Comparison of ENCODE assay signal across 8 cellular contexts in the genomic region with DNA sequence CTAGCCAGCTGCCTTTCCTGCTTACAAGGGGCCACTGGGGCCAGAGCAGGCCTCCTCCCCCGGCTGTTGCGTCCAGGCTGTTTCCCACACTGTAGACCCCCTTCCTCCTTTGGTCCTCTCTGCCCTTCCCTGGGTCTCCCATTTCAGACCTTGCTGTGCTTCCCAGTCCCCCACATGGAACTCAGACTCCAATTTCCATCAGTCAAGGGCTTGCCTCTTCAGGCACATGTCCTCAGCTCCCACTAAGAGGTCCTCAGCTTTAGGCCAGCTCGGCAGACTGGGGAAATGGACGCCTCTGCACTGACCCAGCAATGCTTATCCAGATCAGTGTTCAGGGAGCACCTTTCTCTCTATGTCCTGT.
DNase-seq lines count a peak whose midpoint lies in the region; ATAC-seq and TF ChIP-seq lines count a peak whose summit lies in the region.

No MANE protein-coding gene starts in this region.

- WGBS in esophagus muscularis mucosa = 91% methylated on average over 4 of the region's 4 CpGs

- no peaks in the 10 kb centered on the region for H3K36me3 ChIP-seq in esophagus muscularis mucosa
- H3K36me3 ChIP-seq in skeletal muscle satellite cell (ENCODE audit: insufficient read depth, low read length) = no peaks in the 10 kb centered on the region

- H3K9me3 Mint-ChIP-seq in WTC11 = no peaks in the 10 kb centered on the region

- no peaks in the 10 kb centered on the region for H3K27me3 ChIP-seq in esophagus muscularis mucosa
- H3K27me3 ChIP-seq in skeletal muscle satellite cell (ENCODE audit: control insufficient read depth, insufficient read depth, low read length) = peaks cover 5% of the 10 kb centered on the region

- POLR2A ChIA-PET in WTC11 (lab: Charles Lee) = interaction anchor here (0.5 to 1.3 kb wide), 3 partner anchors 15 to 200 kb away, joined by 3 to 11 read pairs (median 3); no protein-coding TSS in a partner anchor

- CTCF ChIA-PET in WTC11 (lab: Charles Lee) = interaction anchor here (0.8 to 2.9 kb wide), 28 partner anchors 10 to 765 kb away, joined by 3 to 48 read pairs (median 6); a partner anchor contains a TSS

- H3K4me1 ChIP-seq in esophagus muscularis mucosa = peaks cover 0 to 12% (median 5%) of the 10 kb centered on the region in 4 donors
- H3K4me1 ChIP-seq in skeletal muscle satellite cell (ENCODE audit: control insufficient read depth, insufficient read depth, low read length) = peaks cover 10% of the 10 kb centered on the region

- peak overlapping the region; percentile 83 for H3K27ac Mint-ChIP-seq in WTC11

- no peak for TF ChIP-seq EP300 in esophagus muscularis mucosa (IDR thresholded peaks at IDR 0.05)

- H3K9me3 ChIP-seq in esophagus muscularis mucosa (no peaks in the 10 kb centered on the region), skeletal muscle satellite cell (replicated peaks; ENCODE audit: low read length) (no peaks in the 10 kb centered on the region)

- peak overlapping the region; percentile 50 for H3K4me3 ChIP-seq in GM12865 (ENCODE audit: low read depth, low read length)
- H3K4me3 ChIP-seq in esophagus muscularis mucosa = peak overlapping the region in 1 of 4 donors; percentile 50
- H3K4me3 ChIP-seq in skeletal muscle satellite cell (ENCODE audit: low read length) = no peak overlapping the region

- H3K9ac ChIP-seq in skeletal muscle satellite cell (ENCODE audit: low read depth, low read length) = peak overlapping the region; percentile 71

- peaks cover 3% of the 10 kb centered on the region; the same call in 1 of the 2 replicates for H3K27me3 Mint-ChIP-seq in WTC11 (ENCODE audit: low read depth)

- H3K4me1 Mint-ChIP-seq in WTC11 = peaks cover 11% of the 10 kb centered on the region

- no peaks in the 10 kb centered on the region for H3K36me3 Mint-ChIP-seq in WTC11

- peak overlapping the region; percentile 62; the same call in 1 of the 2 replicates for H3K4me3 Mint-ChIP-seq in WTC11

- peak; percentile 35 for ATAC-seq in WTC11

- TF ChIP-seq POLR2A in esophagus muscularis mucosa (IDR thresholded peaks at IDR 0.05; ENCODE audit: low read depth) = no peak

- peak; percentile 5 for DNase-seq in GM12865 (ENCODE audit: low read depth)
- no peak for DNase-seq in WTC11 (ENCODE audit: low spot score)
- peak; percentile 80 for DNase-seq in esophagus muscularis mucosa (ENCODE audit: extremely low spot score)
- DNase-seq in posterior cingulate gyrus = no peak
- DNase-seq in SKM-1 treated with dmso at 0.1 percent for 144 hours (lab: John Stamatoyannopoulos, UW; ENCODE audit: unreplicated experiment) = no peak
- no peak for DNase-seq in ureter (ENCODE audit: low spot score)
- no peak for DNase-seq in NCI-H187 (lab: John Stamatoyannopoulos, UW)

- intact Hi-C loops in esophagus muscularis mucosa (cut with DNase I) (loop anchor here (2.0 to 5.0 kb wide), 2 partner anchors 97 to 174 kb away; a partner anchor contains a TSS), posterior cingulate gyrus (cut with DNase I) (loop anchor here (1.0 to 5.0 kb wide), 3 partner anchors 22 to 149 kb away; a partner anchor contains a TSS)

- H3K4me2 ChIP-seq in skeletal muscle satellite cell (ENCODE audit: low read length) = peak overlapping the region; percentile 85

- H3K27ac ChIP-seq in esophagus muscularis mucosa (replicated peaks in 1 of 4) = peak overlapping the region; percentile 53 to 69 (median 62)

- TF ChIP-seq CTCF in GM12865 (IDR thresholded peaks at IDR 0.05; ENCODE audit: insufficient read depth, low read depth, low read length, missing control alignments) (no peak), WTC11 (IDR thresholded peaks at IDR 0.05) (no peak), esophagus muscularis mucosa (IDR thresholded peaks at IDR 0.05) (no peak)

TF ChIP-seq in WTC11, 78 proteins besides CTCF, POLR2A, EP300 and RAD21:
- TF ChIP-seq TEAD1 (CRISPR knock-in tag; IDR thresholded peaks at IDR 0.05) = no peak
- no peak for TF ChIP-seq TEAD4 (CRISPR knock-in tag; IDR thresholded peaks at IDR 0.05)
- TF ChIP-seq GTF2I (CRISPR knock-in tag; conservative IDR thresholded peaks at IDR 0.05) = no peak
- TF ChIP-seq, protein P1, sequence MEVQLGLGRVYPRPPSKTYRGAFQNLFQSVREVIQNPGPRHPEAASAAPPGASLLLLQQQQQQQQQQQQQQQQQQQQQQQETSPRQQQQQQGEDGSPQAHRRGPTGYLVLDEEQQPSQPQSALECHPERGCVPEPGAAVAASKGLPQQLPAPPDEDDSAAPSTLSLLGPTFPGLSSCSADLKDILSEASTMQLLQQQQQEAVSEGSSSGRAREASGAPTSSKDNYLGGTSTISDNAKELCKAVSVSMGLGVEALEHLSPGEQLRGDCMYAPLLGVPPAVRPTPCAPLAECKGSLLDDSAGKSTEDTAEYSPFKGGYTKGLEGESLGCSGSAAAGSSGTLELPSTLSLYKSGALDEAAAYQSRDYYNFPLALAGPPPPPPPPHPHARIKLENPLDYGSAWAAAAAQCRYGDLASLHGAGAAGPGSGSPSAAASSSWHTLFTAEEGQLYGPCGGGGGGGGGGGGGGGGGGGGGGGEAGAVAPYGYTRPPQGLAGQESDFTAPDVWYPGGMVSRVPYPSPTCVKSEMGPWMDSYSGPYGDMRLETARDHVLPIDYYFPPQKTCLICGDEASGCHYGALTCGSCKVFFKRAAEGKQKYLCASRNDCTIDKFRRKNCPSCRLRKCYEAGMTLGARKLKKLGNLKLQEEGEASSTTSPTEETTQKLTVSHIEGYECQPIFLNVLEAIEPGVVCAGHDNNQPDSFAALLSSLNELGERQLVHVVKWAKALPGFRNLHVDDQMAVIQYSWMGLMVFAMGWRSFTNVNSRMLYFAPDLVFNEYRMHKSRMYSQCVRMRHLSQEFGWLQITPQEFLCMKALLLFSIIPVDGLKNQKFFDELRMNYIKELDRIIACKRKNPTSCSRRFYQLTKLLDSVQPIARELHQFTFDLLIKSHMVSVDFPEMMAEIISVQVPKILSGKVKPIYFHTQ (CRISPR knock-in tag; IDR thresholded peaks at IDR 0.05) = no peak
- no peak for TF ChIP-seq HMGA2 (CRISPR knock-in tag; IDR thresholded peaks at IDR 0.05)
- no peak for TF ChIP-seq ZNF396 (CRISPR knock-in tag; IDR thresholded peaks at IDR 0.05; ENCODE audit: borderline replicate concordance)
- no peak for TF ChIP-seq ZNF232 (CRISPR knock-in tag; IDR thresholded peaks at IDR 0.05)
- no peak for TF ChIP-seq RELA (CRISPR knock-in tag; IDR thresholded peaks at IDR 0.05; ENCODE audit: borderline replicate concordance)
- no peak for TF ChIP-seq FOXJ3 (CRISPR knock-in tag; IDR thresholded peaks at IDR 0.05; ENCODE audit: borderline replicate concordance)
- TF ChIP-seq KAT7 (CRISPR knock-in tag; IDR thresholded peaks at IDR 0.05; ENCODE audit: borderline replicate concordance) = no peak
- TF ChIP-seq SOX15 (CRISPR knock-in tag; IDR thresholded peaks at IDR 0.05) = no peak
- TF ChIP-seq NR1H2 (CRISPR knock-in tag; IDR thresholded peaks at IDR 0.05) = no peak
- TF ChIP-seq ZNF317 (CRISPR knock-in tag; IDR thresholded peaks at IDR 0.05; ENCODE audit: borderline replicate concordance, low read depth) = no peak
- TF ChIP-seq, protein P2, sequence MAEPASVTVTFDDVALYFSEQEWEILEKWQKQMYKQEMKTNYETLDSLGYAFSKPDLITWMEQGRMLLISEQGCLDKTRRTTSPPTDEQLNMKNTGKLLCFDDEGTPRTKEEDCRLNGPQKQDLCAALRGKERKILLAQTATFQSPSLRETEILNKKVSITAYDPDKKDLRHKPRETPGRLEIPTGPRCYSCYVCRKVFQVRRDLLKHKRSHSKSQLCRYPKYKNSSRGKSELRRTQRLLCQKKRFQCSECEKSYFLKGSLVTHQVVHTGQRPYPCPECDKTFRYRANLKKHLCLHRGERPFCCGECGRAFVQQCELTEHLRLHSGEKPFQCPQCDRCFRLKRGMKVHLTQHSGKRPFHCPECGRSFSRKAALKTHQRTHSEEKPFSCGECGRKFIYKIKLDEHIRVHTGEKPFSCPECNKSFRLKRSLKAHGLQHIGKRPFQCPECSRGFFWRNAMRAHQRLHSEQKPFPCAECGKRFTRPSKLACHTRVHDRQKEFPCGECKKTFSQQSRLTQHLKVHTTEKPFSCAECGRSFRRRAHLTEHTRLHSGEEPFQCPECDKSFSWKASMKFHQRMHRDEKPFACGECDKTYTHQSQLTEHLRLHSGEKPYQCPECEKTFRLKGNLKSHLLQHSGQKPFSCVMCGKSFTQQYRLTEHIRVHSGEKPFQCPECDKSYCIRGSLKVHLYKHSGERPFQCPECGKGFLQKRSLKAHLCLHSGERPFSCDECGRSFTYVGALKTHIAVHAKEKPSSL (CRISPR knock-in tag; conservative IDR thresholded peaks at IDR 0.05) = no peak
- TF ChIP-seq ETV6 (CRISPR knock-in tag; IDR thresholded peaks at IDR 0.05) = no peak
- TF ChIP-seq, protein P3, sequence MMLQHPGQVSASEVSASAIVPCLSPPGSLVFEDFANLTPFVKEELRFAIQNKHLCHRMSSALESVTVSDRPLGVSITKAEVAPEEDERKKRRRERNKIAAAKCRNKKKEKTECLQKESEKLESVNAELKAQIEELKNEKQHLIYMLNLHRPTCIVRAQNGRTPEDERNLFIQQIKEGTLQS (CRISPR knock-in tag; conservative IDR thresholded peaks at IDR 0.05) = no peak
- no peak for TF ChIP-seq IRF2 (CRISPR knock-in tag; IDR thresholded peaks at IDR 0.05; ENCODE audit: borderline replicate concordance, low read depth)

Comparison
In these comparisons a context has a peak if more than half of its experiments do, and no peak if none do; other contexts are left out.
1. DNase-seq: peak in GM12865 (single experiment) and esophagus muscularis mucosa (single experiment); none in WTC11 (single experiment), posterior cingulate gyrus (0 of 10), SKM-1 treated with dmso at 0.1 percent for 144 hours (single experiment), ureter (single experiment) and NCI-H187 (0 of 2).